In genomic region chr10:107152087-107152486, GRCh38 we compare ENCODE assay signal across 8 cellular contexts. TPM values are rescaled to one million over a fixed set of nuclear protein-coding genes. Genes with fewer than 3 reads are reported as not detected.
"Had no signal": no experiment of that assay in that cellular context is flagged by ENCODE, and none has a peak within 500 bp of the region (broad histone marks: within the 10 kb centered on the region; RNA-seq: fewer than 3 reads in every experiment).

No MANE protein-coding gene starts in this region.

- H3K4me1 ChIP-seq: HAP-1 had no signal

- H3K27ac ChIP-seq: GM23248 had no signal

- H3K4me3 ChIP-seq: GM23248, GM23338, HAP-1 had no signal

- H3K9me3 ChIP-seq: HAP-1 had no signal

- H3K4me1 Mint-ChIP-seq: GM23338, H9 had no signal

- H3K4me3 Mint-ChIP-seq: GM23338, H9, HFFc6 had no signal

- H3K27ac Mint-ChIP-seq: GM23338, H9, HFFc6 had no signal

- H3K36me3 ChIP-seq: HAP-1 had no signal

- H3K9ac ChIP-seq: GM23248 had no signal

- DNase-seq: GM23248, GOT3, H7, H9, HCEC 1CT, HFFc6 had no signal

RNA-seq across cellular contexts. Expression of gene SORCS1, which starts 12.4 kb away (rescaled TPM):
- total RNA-seq: GM23248 had no signal
- polyA plus RNA-seq: GM23248 had no signal
